In genomic region chr14:55212611-55213010, GRCh38 we compare ENCODE assay signal across 12 cellular contexts. TPM values are rescaled to one million over a fixed set of nuclear protein-coding genes. Genes with fewer than 3 reads are reported as not detected.
DNase-seq lines count a peak whose midpoint lies in the region; TF ChIP-seq lines count a peak whose summit lies in the region.
"Had no signal": no experiment of that assay in that cellular context is flagged by ENCODE, and none has a peak within 500 bp of the region (broad histone marks: within the 10 kb centered on the region; RNA-seq: fewer than 3 reads in every experiment).

No MANE protein-coding gene starts in this region.

- H3K4me1 ChIP-seq in smooth muscle cell (ENCODE audit: low read depth): no peaks in the 10 kb centered on the region
- H3K4me1 ChIP-seq: right lobe of liver had no signal

- H3K79me2 ChIP-seq in smooth muscle cell (ENCODE audit: low read depth): no peaks in the 10 kb centered on the region

- in situ Hi-C loops in SK-MEL-5 (cut with HindIII; ENCODE audit: low pct_unique_long_range_greater_than_20kb, low sequenced_read_pairs): no loop called here

- no peak overlapping the region for H3K4me3 ChIP-seq in smooth muscle cell
- H3K4me3 ChIP-seq: mucosa of descending colon, right lobe of liver had no signal

- DNase-seq in NCI-H526 (lab: John Stamatoyannopoulos, UW): peak; percentile 56 to 65
- no peak for DNase-seq in NCI-H526 treated with DMSO at 0.1 percent for 48 hours (lab: John Stamatoyannopoulos, UW)
- DNase-seq in NCI-H2171 treated with DMSO at 0.1 percent for 48 hours (lab: John Stamatoyannopoulos, UW): peak; percentile 66
- peak; percentile 96 for DNase-seq in SK-MEL-5 (ENCODE audit: low read depth, low spot score)
- no peak for DNase-seq in smooth muscle cell (lab: John Stamatoyannopoulos, UW; ENCODE audit: unreplicated experiment)
- no peak for DNase-seq in mesenteric fat pad (ENCODE audit: low spot score)
- DNase-seq in HT-29 (ENCODE audit: low spot score): no peak
- DNase-seq in NCI-H128 (lab: John Stamatoyannopoulos, UW; ENCODE audit: unreplicated experiment): no peak
- DNase-seq: occipital lobe, right lobe of liver had no signal

- no peaks in the 10 kb centered on the region for H3K27me3 ChIP-seq in smooth muscle cell (ENCODE audit: low read depth)
- H3K27me3 ChIP-seq: right lobe of liver had no signal

- no peaks in the 10 kb centered on the region for H4K20me1 ChIP-seq in smooth muscle cell (ENCODE audit: low read depth)

- H3K9me3 ChIP-seq in smooth muscle cell (replicated peaks; ENCODE audit: low read depth): no peaks in the 10 kb centered on the region
- H3K9me3 ChIP-seq: mucosa of descending colon, right lobe of liver had no signal

- H3F3A ChIP-seq in smooth muscle cell (ENCODE audit: low read depth): no peaks in the 10 kb centered on the region

- peak overlapping the region; percentile 78 for H2AFZ ChIP-seq in smooth muscle cell (ENCODE audit: low read depth)

- no peak overlapping the region for H3K4me2 ChIP-seq in smooth muscle cell

- H3K9ac ChIP-seq in smooth muscle cell (ENCODE audit: low read depth): no peak overlapping the region

- 77% methylated on average over 11 of the region's 11 CpGs for whole genome bisulfite sequencing in smooth muscle cell (ENCODE audit: low lambda C conversion rate)

- TF ChIP-seq CTCF in smooth muscle cell (IDR thresholded peaks at IDR 0.05; ENCODE audit: borderline replicate concordance, insufficient read depth, poor library complexity, severe bottlenecking): no peak

- no peaks in the 10 kb centered on the region for H3K36me3 ChIP-seq in smooth muscle cell (ENCODE audit: low read depth)
- H3K36me3 ChIP-seq: right lobe of liver had no signal

- H3K27ac ChIP-seq in smooth muscle cell (ENCODE audit: low read depth): no peak overlapping the region
- H3K27ac ChIP-seq: right lobe of liver, VCaP had no signal

RNA-seq across cellular contexts. Expression of gene DLGAP5, which starts 21.2 kb away (rescaled TPM):
- 29.2 and 31.1 TPM in 2 replicates for total RNA-seq in SK-MEL-5 (2014; rRNA removed; shearing (Covaris generic))
- polyA plus RNA-seq in SK-MEL-5 (2015; cell fraction: cytosol; rRNA removed): 13.9 and 20.6 TPM in 2 replicates
- 53.9 and 62.5 TPM in 2 replicates for polyA plus RNA-seq in SK-MEL-5 (2015; cell fraction: nucleus; rRNA removed)
- total RNA-seq in smooth muscle cell (5.3 and 8.0 TPM in 2 replicates), mesenteric fat pad (not detected)
- 5.3 and 7.5 TPM in 2 replicates for polyA plus RNA-seq in smooth muscle cell
- total RNA-seq in HT-29 (2014; rRNA removed; shearing (Covaris generic)): 12.7 and 14.1 TPM in 2 replicates

RNA-seq across cellular contexts. Expression of gene FBXO34, which starts 58.6 kb away (rescaled TPM):
- total RNA-seq in SK-MEL-5 (2014; rRNA removed; shearing (Covaris generic)): 14.2 and 15.6 TPM in 2 replicates
- 10.0 and 14.9 TPM in 2 replicates for polyA plus RNA-seq in SK-MEL-5 (2015; cell fraction: cytosol; rRNA removed)
- 9.1 and 10.7 TPM in 2 replicates for polyA plus RNA-seq in SK-MEL-5 (2015; cell fraction: nucleus; rRNA removed)
- total RNA-seq in smooth muscle cell (23.9 TPM in 2 replicates), mesenteric fat pad (17.9 TPM)
- polyA plus RNA-seq in smooth muscle cell: 17.4 and 21.5 TPM in 2 replicates
- total RNA-seq in HT-29 (2014; rRNA removed; shearing (Covaris generic)): 9.9 and 10.7 TPM in 2 replicates

Comparison
In these comparisons a context has a peak if more than half of its experiments do, and no peak if none do; other contexts are left out.
1. DNase-seq: peak in NCI-H526 (2 of 2), NCI-H2171 treated with DMSO at 0.1 percent for 48 hours (single experiment) and SK-MEL-5 (single experiment); none in NCI-H526 treated with DMSO at 0.1 percent for 48 hours (single experiment), smooth muscle cell (single experiment), mesenteric fat pad (single experiment), HT-29 (single experiment) and NCI-H128 (single experiment).